In the genomic region with DNA sequence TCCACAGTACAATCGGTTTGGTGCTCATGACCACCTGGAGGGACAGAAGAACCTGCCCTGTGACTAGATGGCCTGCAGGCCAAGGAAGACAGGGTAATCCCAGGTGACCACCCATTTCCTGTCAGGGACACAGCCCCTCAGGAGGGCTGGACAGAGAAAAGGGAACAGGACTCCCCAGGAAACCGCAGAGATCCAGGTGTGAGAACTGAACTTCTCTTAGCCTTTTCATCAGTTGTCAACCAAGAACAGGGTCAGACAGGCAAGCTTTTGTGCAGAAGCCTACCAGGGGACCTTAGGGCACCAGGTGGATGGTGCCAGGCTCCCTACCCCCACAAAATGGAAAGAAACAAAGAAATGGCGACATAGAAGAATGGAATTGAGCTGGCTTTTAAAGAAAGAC, we compare ENCODE assay signal across 10 cellular contexts.
A peak's percentile ranks its signal among the peaks of the same experiment; 100 is the strongest.
DNase-seq lines count a peak whose midpoint lies in the region; ATAC-seq, FAIRE-seq and TF ChIP-seq lines count a peak whose summit lies in the region.
"Had no signal": no experiment of that assay in that cellular context is flagged by ENCODE, and none has a peak within 500 bp of the region (broad histone marks: within the 10 kb centered on the region; RNA-seq: fewer than 3 reads in every experiment).

No MANE protein-coding gene starts in this region.

- no peak for TF ChIP-seq EP300 in gastroesophageal sphincter (IDR thresholded peaks at IDR 0.05)

- no peak overlapping the region for H3K4me3 ChIP-seq in gastroesophageal sphincter
- H3K4me3 ChIP-seq in small intestine (ENCODE audit: low read depth in 1 of 2, low read length in 2 of 2), result no peak overlapping the region
- no peak overlapping the region for H3K4me3 ChIP-seq in OCI-LY7 (ENCODE audit: low read depth, low read length, poor library complexity, severe bottlenecking)

- H3K27me3 Mint-ChIP-seq in activated CD4-positive, alpha-beta T cell treated with anti-CD3 and anti-CD28 coated beads for 36 hours, result peaks cover 29% of the 10 kb centered on the region

- BruUV-seq in OCI-LY7 (replicated peaks; lab: Mats Ljungman, UMichigan), result no TSS peak

- H3K27me3 ChIP-seq in gastroesophageal sphincter, result no peaks in the 10 kb centered on the region
- no peaks in the 10 kb centered on the region for H3K27me3 ChIP-seq in small intestine (ENCODE audit: control insufficient read depth in 2 of 2, insufficient read depth in 2 of 2, low read length in 2 of 2)

- TF ChIP-seq CTCF in gastroesophageal sphincter (IDR thresholded peaks at IDR 0.05) (no peak), OCI-LY7 (conservative IDR thresholded peaks at IDR 0.05; ENCODE audit: low read length) (no peak)

- H4K20me1 ChIP-seq in OCI-LY7 (ENCODE audit: insufficient read depth, low read length), result peaks cover 19% of the 10 kb centered on the region

- ATAC-seq in activated CD4-positive, alpha-beta T cell treated with anti-CD3 and anti-CD28 coated beads for 36 hours, result no peak
- no peak for ATAC-seq in gastroesophageal sphincter

- 68 to 93% methylated on average over 2 to 3 of the region's 3 CpGs for WGBS in gastroesophageal sphincter (ENCODE audit: low coverage in 1 of 2), 2 donors
- WGBS in small intestine, 3 donors, result 51 to 73% (median 57%) methylated on average over 3 of the region's 3 CpGs

- peak; percentile 4 for DNase-seq in activated CD4-positive, alpha-beta T cell treated with anti-CD3 and anti-CD28 coated beads for 36 hours
- DNase-seq in activated CD4-positive, alpha-beta T cell treated with anti-CD3 and anti-CD28 coated beads for 4 hours, result no peak
- DNase-seq in RPMI8226, result peak; percentile 81
- DNase-seq in small intestine, result no peak
- no peak for DNase-seq in SIG-M5 treated with dmso at 0.1 percent for 504 hours (lab: John Stamatoyannopoulos, UW; ENCODE audit: unreplicated experiment)
- no peak for DNase-seq in retina
- DNase-seq in OCI-LY7 (ENCODE audit: low spot score), result no peak
- DNase-seq: NCI-H1105, SHP77 treated with DMSO at 0.1 percent for 48 hours had no signal

- no peaks in the 10 kb centered on the region for H3K36me3 ChIP-seq in gastroesophageal sphincter
- no peaks in the 10 kb centered on the region for H3K36me3 ChIP-seq in small intestine (ENCODE audit: control insufficient read depth in 2 of 2, insufficient read depth in 2 of 2, low read length in 2 of 2)
- no peaks in the 10 kb centered on the region for H3K36me3 ChIP-seq in OCI-LY7 (ENCODE audit: insufficient read depth, low read length)

- intact Hi-C loops in activated CD4-positive, alpha-beta T cell treated with anti-CD3 and anti-CD28 coated beads for 36 hours (cut with DNase I, micrococcal nuclease), result loop anchor here in 1 of 2 experiments (5.0 to 10.0 kb wide), 4 partner anchors 36 to 234 kb away; no protein-coding TSS in a partner anchor
- intact Hi-C loops in OCI-LY7 (cut with micrococcal nuclease; ENCODE audit: unreplicated experiment), result no loop called here

- CTCF ChIA-PET in activated CD4-positive, alpha-beta T cell treated with anti-CD3 and anti-CD28 coated beads for 36 hours (lab: Charles Lee), result interaction anchor here (0.7 to 1.4 kb wide), 4 partner anchors 17 to 113 kb away, joined by 3 to 5 read pairs (median 4); no protein-coding TSS in a partner anchor
- CTCF ChIA-PET in OCI-LY7 (lab: Charles Lee; ENCODE audit: unreplicated experiment), result no interaction called here

- H3K27ac Mint-ChIP-seq in activated CD4-positive, alpha-beta T cell treated with anti-CD3 and anti-CD28 coated beads for 36 hours, result no peak overlapping the region

- no peak overlapping the region for H3K4me2 ChIP-seq in OCI-LY7 (ENCODE audit: low read length)

- H3K9me3 ChIP-seq in gastroesophageal sphincter, result no peaks in the 10 kb centered on the region
- H3K9me3 ChIP-seq in small intestine (ENCODE audit: control insufficient read depth, low read depth), result no peaks in the 10 kb centered on the region
- H3K9me3 ChIP-seq in OCI-LY7 (ENCODE audit: low read length), result no peaks in the 10 kb centered on the region

- H3K36me3 Mint-ChIP-seq in activated CD4-positive, alpha-beta T cell treated with anti-CD3 and anti-CD28 coated beads for 36 hours (ENCODE audit: low read depth), result peaks cover 10% of the 10 kb centered on the region

- H3K79me2 ChIP-seq in OCI-LY7 (ENCODE audit: insufficient read depth, low read depth, low read length), result no peaks in the 10 kb centered on the region

- H3K27ac ChIP-seq in gastroesophageal sphincter, result peak overlapping the region; percentile 53 to 87 (median 82)
- H3K27ac ChIP-seq in small intestine (ENCODE audit: low read depth in 1 of 2, low read length in 1 of 2), result peak overlapping the region; percentile 52 to 75
- H3K27ac ChIP-seq in OCI-LY7 (ENCODE audit: low read depth, low read length, poor library complexity, severe bottlenecking), result no peak overlapping the region

- peaks cover 82% of the 10 kb centered on the region for H3K4me1 Mint-ChIP-seq in activated CD4-positive, alpha-beta T cell treated with anti-CD3 and anti-CD28 coated beads for 36 hours

- H3K9me3 Mint-ChIP-seq in activated CD4-positive, alpha-beta T cell treated with anti-CD3 and anti-CD28 coated beads for 36 hours (ENCODE audit: low read depth), result no peaks in the 10 kb centered on the region

- no peaks in the 10 kb centered on the region for H3K9me2 ChIP-seq in OCI-LY7 (ENCODE audit: insufficient read depth, low read length)

- H2AFZ ChIP-seq in OCI-LY7 (ENCODE audit: low read length), result no peak overlapping the region

- no peak for FAIRE-seq in small intestine (lab: Jason Lieb, UNC)

- POLR2A ChIA-PET in activated CD4-positive, alpha-beta T cell treated with anti-CD3 and anti-CD28 coated beads for 36 hours (lab: Charles Lee), result no interaction called here
- POLR2A ChIA-PET in OCI-LY7 (lab: Charles Lee), result interaction anchor here (0.6 kb wide), 1 partner anchor 1376 kb away, joined by 3 read pairs; no protein-coding TSS in a partner anchor

- no peak for TF ChIP-seq POLR2A in gastroesophageal sphincter (IDR thresholded peaks at IDR 0.05)

- no peak overlapping the region for H3K4me3 Mint-ChIP-seq in activated CD4-positive, alpha-beta T cell treated with anti-CD3 and anti-CD28 coated beads for 36 hours

- H3K4me1 ChIP-seq in gastroesophageal sphincter, result peaks cover 2 to 99% (median 59%) of the 10 kb centered on the region in 3 donors
- peaks cover 24 to 33% of the 10 kb centered on the region in 2 donors for H3K4me1 ChIP-seq in small intestine (ENCODE audit: control insufficient read depth in 2 of 2, insufficient read depth in 1 of 2, low read depth in 1 of 2, low read length in 1 of 2)
- peaks cover 35% of the 10 kb centered on the region for H3K4me1 ChIP-seq in OCI-LY7 (ENCODE audit: insufficient read depth, low read length, poor library complexity, severe bottlenecking)

Comparison
In these comparisons a context has a peak if more than half of its experiments do, and no peak if none do; other contexts are left out.
1. DNase-seq: peak in activated CD4-positive, alpha-beta T cell treated with anti-CD3 and anti-CD28 coated beads for 36 hours (single experiment) and RPMI8226 (single experiment); none in activated CD4-positive, alpha-beta T cell treated with anti-CD3 and anti-CD28 coated beads for 4 hours (0 of 2), small intestine (single experiment), SIG-M5 treated with dmso at 0.1 percent for 504 hours (single experiment), retina (single experiment) and OCI-LY7 (single experiment).